Comparison of ENCODE assay signal across 21 cellular contexts in genomic region chr11:60719406-60719805, GRCh38. TPM values are rescaled to one million over a fixed set of nuclear protein-coding genes. Genes with fewer than 3 reads are reported as not detected.
DNase-seq lines count a peak whose midpoint lies in the region; ATAC-seq and TF ChIP-seq lines count a peak whose summit lies in the region.
"Had no signal": no experiment of that assay in that cellular context is flagged by ENCODE, and none has a peak within 500 bp of the region (broad histone marks: within the 10 kb centered on the region; RNA-seq: fewer than 3 reads in every experiment).

No MANE protein-coding gene starts in this region.

- H3K4me3 Mint-ChIP-seq in stimulated activated naive CD8-positive, alpha-beta T cell treated with anti-CD3 and anti-CD28 coated beads, Interleukin-15, amount 100 ng/mL, for 72 hours: no peak overlapping the region
- H3K4me3 Mint-ChIP-seq: CD14-positive monocyte; CD4-positive, alpha-beta T cell; CD8-positive, alpha-beta memory T cell had no signal

- no peaks in the 10 kb centered on the region for H3K4me1 Mint-ChIP-seq in stimulated activated naive CD8-positive, alpha-beta T cell treated with anti-CD3 and anti-CD28 coated beads, Interleukin-15, amount 100 ng/mL, for 72 hours
- H3K4me1 Mint-ChIP-seq: CD14-positive monocyte had no signal

- no peak overlapping the region for H3K27ac Mint-ChIP-seq in stimulated activated naive CD8-positive, alpha-beta T cell treated with anti-CD3 and anti-CD28 coated beads, Interleukin-15, amount 100 ng/mL, for 72 hours
- H3K27ac Mint-ChIP-seq: CD14-positive monocyte; CD4-positive, alpha-beta T cell had no signal

- no peak for TF ChIP-seq CTCF in prostate gland (IDR thresholded peaks at IDR 0.05)

- no peaks in the 10 kb centered on the region for H3K4me1 ChIP-seq in prostate gland (replicated peaks)
- H3K4me1 ChIP-seq: BE2C; BLaER1 treated with 17β-estradiol and CSF1 and Interleukin-3, amounts not matched to agents 10 nM and 100 nM had no signal

- H3K9me3 Mint-ChIP-seq in stimulated activated naive CD8-positive, alpha-beta T cell treated with anti-CD3 and anti-CD28 coated beads, Interleukin-15, amount 100 ng/mL, for 72 hours: no peaks in the 10 kb centered on the region
- H3K9me3 Mint-ChIP-seq: CD4-positive, alpha-beta T cell had no signal

- DNase-seq in DMS153 (lab: John Stamatoyannopoulos, UW): peak; percentile 20
- no peak for DNase-seq in DMS153 treated with DMSO at 0.1 percent for 48 hours (lab: John Stamatoyannopoulos, UW; ENCODE audit: unreplicated experiment)
- DNase-seq in left colon: peak; percentile 69 to 87
- peak; percentile 37 for DNase-seq in prostate gland (ENCODE audit: low spot score)
- DNase-seq in left lobe of liver (ENCODE audit: low spot score): no peak
- DNase-seq in AG08395 (ENCODE audit: low spot score): no peak
- no peak for DNase-seq in SHP77 treated with DMSO at 0.1 percent for 48 hours (lab: John Stamatoyannopoulos, UW)
- no peak for DNase-seq in stimulated activated naive CD8-positive, alpha-beta T cell treated with anti-CD3 and anti-CD28 coated beads, Interleukin-15, amount 100 ng/mL, for 72 hours
- DNase-seq: AML-193; BE2C; CD4-positive, alpha-beta T cell; CD8-positive, alpha-beta memory T cell; DMS 273 treated with DMSO at 0.1 percent for 48 hours; DND-41; GM23248; H7; HCEC 1CT had no signal

- ATAC-seq in left colon (peak; percentile 92), left lobe of liver (no peak)
- no peak for ATAC-seq in stimulated activated naive CD8-positive, alpha-beta T cell treated with anti-CD3 and anti-CD28 coated beads, Interleukin-15, amount 100 ng/mL, for 72 hours

- no peak for TF ChIP-seq POLR2A in prostate gland (IDR thresholded peaks at IDR 0.05)

- H3K27me3 Mint-ChIP-seq in stimulated activated naive CD8-positive, alpha-beta T cell treated with anti-CD3 and anti-CD28 coated beads, Interleukin-15, amount 100 ng/mL, for 72 hours: peaks cover 14% of the 10 kb centered on the region

- H3K36me3 ChIP-seq in prostate gland: no peaks in the 10 kb centered on the region
- H3K36me3 ChIP-seq: BE2C; BLaER1 treated with 17β-estradiol and CSF1 and Interleukin-3, amounts not matched to agents 10 nM and 100 nM had no signal

- H3K9me3 ChIP-seq in prostate gland: no peaks in the 10 kb centered on the region
- H3K9me3 ChIP-seq: BE2C had no signal

- H3K4me3 ChIP-seq in prostate gland: no peak overlapping the region
- H3K4me3 ChIP-seq: BLaER1 treated with 17β-estradiol and CSF1 and Interleukin-3, amounts not matched to agents 10 nM and 100 nM; GM23248 had no signal

- no peaks in the 10 kb centered on the region for H3K27me3 ChIP-seq in prostate gland (replicated peaks; ENCODE audit: insufficient read depth)
- H3K27me3 ChIP-seq: BE2C; BLaER1 treated with 17β-estradiol and CSF1 and Interleukin-3, amounts not matched to agents 10 nM and 100 nM had no signal

- no peak overlapping the region for H3K27ac ChIP-seq in prostate gland
- H3K27ac ChIP-seq: 22Rv1; BLaER1 treated with 17β-estradiol and CSF1 and Interleukin-3, amounts not matched to agents 10 nM and 100 nM; GM23248 had no signal

- intact Hi-C loops in left colon (cut with DNase I, micrococcal nuclease) (no loop called here), prostate gland (cut with DNase I) (no loop called here)

- 30% methylated on average over 3 of the region's 3 CpGs for WGBS in prostate gland

RNA-seq across cellular contexts. Expression of gene MS4A18, which starts 5.1 kb away (rescaled TPM):
- not detected for total RNA-seq in left colon
- total RNA-seq in prostate gland: not detected
- not detected for total RNA-seq in left lobe of liver
- total RNA-seq: CD4-positive, alpha-beta T cell; CD8-positive, alpha-beta memory T cell; GM23248; H1; H7 had no signal

RNA-seq across cellular contexts. Expression of gene MS4A8, which starts 20.0 kb away (rescaled TPM):
- total RNA-seq in left colon: 10 to 100 TPM; 25.0 to 51.0 TPM
- total RNA-seq in prostate gland: 1 to 10 TPM in 1 of 2 donors, under 1 TPM in 1; 0.68 to 1.1 TPM
- not detected for total RNA-seq in left lobe of liver
- total RNA-seq: CD4-positive, alpha-beta T cell; CD8-positive, alpha-beta memory T cell; GM23248; H1; H7 had no signal

RNA-seq across cellular contexts. Expression of gene MS4A15, which starts 37.3 kb away (rescaled TPM):
- total RNA-seq in left colon (not detected), prostate gland (not detected), left lobe of liver (not detected)
- total RNA-seq: CD4-positive, alpha-beta T cell; CD8-positive, alpha-beta memory T cell; GM23248 had no signal

Comparison
In these comparisons a context has a peak if more than half of its experiments do, and no peak if none do; other contexts are left out.
1. DNase-seq: peak in DMS153 (single experiment), left colon (2 of 2) and prostate gland (single experiment); none in DMS153 treated with DMSO at 0.1 percent for 48 hours (single experiment), left lobe of liver (single experiment), AG08395 (single experiment), SHP77 treated with DMSO at 0.1 percent for 48 hours (single experiment) and stimulated activated naive CD8-positive, alpha-beta T cell treated with anti-CD3 and anti-CD28 coated beads, Interleukin-15, amount 100 ng/mL, for 72 hours (0 of 2).
2. RNA of gene MS4A8, which starts 20.0 kb away (total RNA-seq): 25.0 to 51.0 TPM in left colon; 0.68 to 1.1 TPM in prostate gland and not detected in left lobe of liver (single experiment); every median in the first group is over 10 times any median in the second.